ENCODE assay signal across 9 cellular contexts in the genomic region with DNA sequence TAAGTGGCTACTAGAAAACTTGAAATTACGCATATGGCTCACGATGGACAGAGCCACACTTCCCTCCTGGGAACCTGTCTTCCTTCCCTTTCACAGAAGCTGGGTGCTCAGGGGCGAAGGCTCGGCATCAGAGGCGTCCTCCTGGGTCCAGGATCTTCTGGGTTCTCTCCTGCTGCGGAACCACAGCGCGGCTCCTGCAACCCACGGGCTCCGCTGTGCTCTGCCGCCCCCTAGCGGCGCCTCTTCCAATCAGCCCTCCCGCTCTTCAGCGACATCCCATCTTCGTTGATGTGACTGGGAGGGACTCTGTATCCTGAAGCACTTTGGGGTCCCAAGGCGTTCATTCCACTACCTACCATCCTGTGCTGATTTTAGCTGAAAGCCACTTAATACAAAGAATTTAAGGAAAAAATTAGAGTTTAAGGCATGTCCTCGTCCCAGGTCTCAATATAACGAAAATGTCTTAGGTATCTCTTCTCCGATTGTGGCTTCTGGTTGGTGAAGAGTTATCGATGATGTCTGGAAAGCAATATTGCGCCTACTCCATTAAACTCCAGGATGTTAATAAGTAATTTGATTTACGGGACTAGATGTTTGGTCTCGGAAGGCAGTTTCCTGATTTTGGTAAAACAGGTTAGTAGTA. TPM values are rescaled to one million over a fixed set of nuclear protein-coding genes. Genes with fewer than 3 reads are reported as not detected.
DNase-seq lines count a peak whose midpoint lies in the region; ATAC-seq and TF ChIP-seq lines count a peak whose summit lies in the region.
"Had no signal": no experiment of that assay in that cellular context is flagged by ENCODE, and none has a peak within 500 bp of the region (broad histone marks: within the 10 kb centered on the region; RNA-seq: fewer than 3 reads in every experiment).

No MANE protein-coding gene starts in this region.

- H3K9me3 ChIP-seq in prostate gland, result no peaks in the 10 kb centered on the region

- no peaks in the 10 kb centered on the region for H3K36me3 Mint-ChIP-seq in T-helper 1 cell treated with Interleukin-12 subunit alpha and Interleukin-12 subunit beta and Interleukin-4 antibody, amounts not matched to agents 30 μg/mL and 1 μg/mL, for 36 hours (ENCODE audit: low read depth)
- H3K36me3 Mint-ChIP-seq in activated naive CD8-positive, alpha-beta T cell treated with anti-CD3 and anti-CD28 coated beads, Interleukin-2, amount 10 ng/mL, durations not matched to agents 7 days and 5 days, result no peaks in the 10 kb centered on the region

- H3K27me3 Mint-ChIP-seq in T-helper 1 cell treated with Interleukin-12 subunit alpha and Interleukin-12 subunit beta and Interleukin-4 antibody, amounts not matched to agents 30 μg/mL and 1 μg/mL, for 36 hours (ENCODE audit: low read depth), result peaks cover 6% of the 10 kb centered on the region
- H3K27me3 Mint-ChIP-seq in activated naive CD8-positive, alpha-beta T cell treated with anti-CD3 and anti-CD28 coated beads, Interleukin-2, amount 10 ng/mL, durations not matched to agents 7 days and 5 days, result peaks cover 9% of the 10 kb centered on the region

- H3K27ac Mint-ChIP-seq in T-helper 1 cell treated with Interleukin-12 subunit alpha and Interleukin-12 subunit beta and Interleukin-4 antibody, amounts not matched to agents 30 μg/mL and 1 μg/mL, for 36 hours, result peak overlapping the region; percentile 64
- peak overlapping the region; percentile 90 for H3K27ac Mint-ChIP-seq in activated naive CD8-positive, alpha-beta T cell treated with anti-CD3 and anti-CD28 coated beads, Interleukin-2, amount 10 ng/mL, durations not matched to agents 7 days and 5 days

- peak; percentile 92 to 99 (median 97) for TF ChIP-seq CTCF in prostate gland (IDR thresholded peaks at IDR 0.05)

- H3K9me3 Mint-ChIP-seq in T-helper 1 cell treated with Interleukin-12 subunit alpha and Interleukin-12 subunit beta and Interleukin-4 antibody, amounts not matched to agents 30 μg/mL and 1 μg/mL, for 36 hours, result no peaks in the 10 kb centered on the region
- no peaks in the 10 kb centered on the region for H3K9me3 Mint-ChIP-seq in activated naive CD8-positive, alpha-beta T cell treated with anti-CD3 and anti-CD28 coated beads, Interleukin-2, amount 10 ng/mL, durations not matched to agents 7 days and 5 days

- TF ChIP-seq POLR2A in prostate gland (IDR thresholded peaks at IDR 0.05), result no peak

- H3K4me1 Mint-ChIP-seq in T-helper 1 cell treated with Interleukin-12 subunit alpha and Interleukin-12 subunit beta and Interleukin-4 antibody, amounts not matched to agents 30 μg/mL and 1 μg/mL, for 36 hours (ENCODE audit: low read depth), result peaks cover 14% of the 10 kb centered on the region
- H3K4me1 Mint-ChIP-seq in activated naive CD8-positive, alpha-beta T cell treated with anti-CD3 and anti-CD28 coated beads, Interleukin-2, amount 10 ng/mL, durations not matched to agents 7 days and 5 days, result peaks cover 22% of the 10 kb centered on the region

- H3K27me3 ChIP-seq in prostate gland (replicated peaks; ENCODE audit: insufficient read depth), result no peaks in the 10 kb centered on the region

- WGBS in prostate gland, result 22% methylated on average over 24 of the region's 24 CpGs

- POLR2A ChIA-PET in activated naive CD8-positive, alpha-beta T cell treated with anti-CD3 and anti-CD28 coated beads, Interleukin-2, amount 10 ng/mL, durations not matched to agents 7 days and 5 days (lab: Charles Lee), result interaction anchor here (1.7 to 2.6 kb wide), 5 partner anchors 15 to 104 kb away, joined by 6 to 16 read pairs (median 8); no protein-coding TSS in a partner anchor

- H3K4me3 Mint-ChIP-seq in T-helper 1 cell treated with Interleukin-12 subunit alpha and Interleukin-12 subunit beta and Interleukin-4 antibody, amounts not matched to agents 30 μg/mL and 1 μg/mL, for 36 hours, result peak overlapping the region; percentile 41
- H3K4me3 Mint-ChIP-seq in activated naive CD8-positive, alpha-beta T cell treated with anti-CD3 and anti-CD28 coated beads, Interleukin-2, amount 10 ng/mL, durations not matched to agents 7 days and 5 days, result peak overlapping the region; percentile 66

- no peak overlapping the region for H3K27ac ChIP-seq in prostate gland
- H3K27ac ChIP-seq: epithelial cell of prostate had no signal

- no peaks in the 10 kb centered on the region for H3K4me1 ChIP-seq in prostate gland (replicated peaks)

- no peaks in the 10 kb centered on the region for H3K36me3 ChIP-seq in prostate gland

- intact Hi-C loops in cardiac septum (cut with DNase I) (loop anchor here (1.0 to 5.0 kb wide), 3 partner anchors 56 to 148 kb away; no protein-coding TSS in a partner anchor), prostate gland (cut with DNase I) (loop anchor here (1.0 to 5.0 kb wide), 3 partner anchors 56 to 148 kb away; no protein-coding TSS in a partner anchor)

- H3K4me3 ChIP-seq in prostate gland, result no peak overlapping the region

- DNase-seq in GDM1 (lab: John Stamatoyannopoulos, UW) (peak; percentile 61), NCI-H1092 (lab: John Stamatoyannopoulos, UW) (peak; percentile 71), cardiac septum (ENCODE audit: low spot score) (peak; percentile 90), prostate gland (ENCODE audit: low spot score) (peak; percentile 67)
- peak; percentile 89 for DNase-seq in activated naive CD8-positive, alpha-beta T cell treated with anti-CD3 and anti-CD28 coated beads, Interleukin-2, amount 10 ng/mL, durations not matched to agents 7 days and 5 days

- ATAC-seq in activated naive CD8-positive, alpha-beta T cell treated with anti-CD3 and anti-CD28 coated beads, Interleukin-2, amount 10 ng/mL, durations not matched to agents 7 days and 5 days (ENCODE audit: low read depth), result peak; percentile 75
- ATAC-seq in GM18909 (IDR thresholded peaks at IDR 0.05; ENCODE audit: poor library complexity, unreplicated experiment), result no peak
- ATAC-seq in GM18519 (IDR thresholded peaks at IDR 0.05; ENCODE audit: low FRiP score, unreplicated experiment), result no peak

RNA-seq across cellular contexts. Expression of a gene that starts 14.8 kb away (rescaled TPM):
- total RNA-seq in activated naive CD8-positive, alpha-beta T cell treated with anti-CD3 and anti-CD28 coated beads, Interleukin-2, amount 10 ng/mL, durations not matched to agents 7 days and 5 days, result 1,000 to 10,000 TPM; 3,289 to 3,447 TPM
- 717 TPM for total RNA-seq in cardiac septum
- 1,000 to 10,000 TPM in 1 of 2 donors, 100 to 1,000 TPM in 1; 890 to 1,636 TPM for total RNA-seq in prostate gland

RNA-seq across cellular contexts. Expression of a gene that starts 33.1 kb away (rescaled TPM):
- 10 to 100 TPM; 61.8 to 64.8 TPM for total RNA-seq in activated naive CD8-positive, alpha-beta T cell treated with anti-CD3 and anti-CD28 coated beads, Interleukin-2, amount 10 ng/mL, durations not matched to agents 7 days and 5 days
- 21.4 TPM for total RNA-seq in cardiac septum
- 10 to 100 TPM; 31.9 to 64.7 TPM for total RNA-seq in prostate gland

RNA-seq across cellular contexts. Expression of a gene that starts 48.4 kb away (rescaled TPM):
- total RNA-seq in activated naive CD8-positive, alpha-beta T cell treated with anti-CD3 and anti-CD28 coated beads, Interleukin-2, amount 10 ng/mL, durations not matched to agents 7 days and 5 days, result under 1 TPM; 0.55 to 0.65 TPM
- 0.75 TPM for total RNA-seq in cardiac septum
- 10 to 100 TPM in 1 of 2 donors, under 1 TPM in 1; 0.46 to 28.4 TPM for total RNA-seq in prostate gland
